In the genomic region with DNA sequence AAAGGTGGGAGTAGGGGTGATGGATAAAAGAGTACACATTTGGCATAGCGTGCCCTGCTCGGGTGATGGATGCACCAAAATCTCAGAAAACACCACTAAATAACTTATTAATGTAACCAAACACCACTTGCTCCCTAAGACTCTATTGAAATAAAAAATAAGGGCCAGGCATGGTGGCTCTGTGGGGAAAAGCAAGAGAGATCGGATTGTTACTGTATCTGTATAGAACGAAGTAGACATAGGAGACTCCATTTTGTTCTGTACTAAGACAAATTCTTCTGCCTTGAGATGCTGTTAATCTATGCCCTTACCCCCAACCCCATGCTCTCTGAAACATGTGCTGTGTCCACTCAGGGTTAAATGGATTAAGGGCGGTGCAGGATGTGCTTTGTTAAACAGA, we compare ENCODE assay signal across 4 cellular contexts. TPM values are rescaled to one million over a fixed set of nuclear protein-coding genes. Genes with fewer than 3 reads are reported as not detected.
"Had no signal": no experiment of that assay in that cellular context is flagged by ENCODE, and none has a peak within 500 bp of the region (broad histone marks: within the 10 kb centered on the region; RNA-seq: fewer than 3 reads in every experiment).

No MANE protein-coding gene starts in this region.

RNA-seq across cellular contexts. Expression of gene NLRP12, which starts 14.3 kb away (rescaled TPM):
- total RNA-seq: activated CD8-positive, alpha-beta memory T cell treated with anti-CD3 and anti-CD28 coated beads, Interleukin-2, amount 10 ng/mL, durations not matched to agents 7 days and 5 days; bronchial epithelial cell had no signal

RNA-seq across cellular contexts. Expression of gene PRKCG, which starts 43.6 kb away (rescaled TPM):
- total RNA-seq: activated CD4-positive, alpha-beta memory T cell treated with anti-CD3 and anti-CD28 coated beads, Interleukin-2, amount 10 ng/mL, durations not matched to agents 7 days and 5 days; activated CD8-positive, alpha-beta memory T cell treated with anti-CD3 and anti-CD28 coated beads, Interleukin-2, amount 10 ng/mL, durations not matched to agents 7 days and 5 days; bronchial epithelial cell; Right ventricle myocardium superior had no signal
